23 cellular contexts compared by ENCODE assay signal in the genomic region with DNA sequence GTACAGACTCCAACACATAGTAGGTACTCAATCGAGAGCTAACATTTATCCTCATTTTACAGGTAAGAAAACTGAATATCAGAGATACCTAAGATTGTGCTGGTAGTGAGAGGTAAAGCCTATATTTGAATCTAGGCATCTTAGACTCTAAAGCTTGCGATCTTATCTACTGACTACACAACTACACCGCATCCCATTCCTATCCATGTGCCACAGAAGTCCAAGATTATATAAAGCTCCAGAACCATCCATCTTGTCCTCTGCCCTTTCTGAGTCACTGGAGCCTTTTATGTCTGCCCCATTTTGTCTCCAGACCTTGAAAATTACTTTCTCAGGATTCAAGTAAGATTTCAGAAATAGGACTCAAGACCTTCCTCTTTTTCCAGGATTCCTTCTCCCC.
DNase-seq lines count a peak whose midpoint lies in the region; ATAC-seq and TF ChIP-seq lines count a peak whose summit lies in the region.
"Had no signal": no experiment of that assay in that cellular context is flagged by ENCODE, and none has a peak within 500 bp of the region (broad histone marks: within the 10 kb centered on the region; RNA-seq: fewer than 3 reads in every experiment).

No MANE protein-coding gene starts in this region.

- H3K9me3 Mint-ChIP-seq in progenitor cell of endocrine pancreas (ENCODE audit: low read depth), result no peaks in the 10 kb centered on the region
- H3K9me3 Mint-ChIP-seq: activated naive CD4-positive, alpha-beta T cell treated with anti-CD3 and anti-CD28 coated beads, Interleukin-2, amount 50 U/mL, for 72 hours; activated T-cell treated with anti-CD3 and anti-CD28 coated beads, Interleukin-2, amount 50 U/mL, for 24 hours; natural killer cell treated with Interleukin-12 subunit alpha and Interleukin-12 subunit beta and Interleukin-15 and Interleukin-18, amount 100 ng/mL, for 72 hours had no signal

- H3K4me1 ChIP-seq in SK-N-SH (ENCODE audit: control insufficient read depth in 1 of 2, insufficient read depth in 2 of 2, low read depth in 1 of 2, low read length in 1 of 2) (peaks cover 0 to 6% of the 10 kb centered on the region in 2 experiments; a peak in 2 of 4 replicates), fibroblast of lung (ENCODE audit: control insufficient read depth, extremely low read depth, insufficient read depth, low read length) (peaks cover 8% of the 10 kb centered on the region), skeletal muscle satellite cell (ENCODE audit: control insufficient read depth, insufficient read depth, low read length) (peaks cover 22% of the 10 kb centered on the region)

- TF ChIP-seq CTCF in SK-N-SH (IDR thresholded peaks at IDR 0.05) (no peak), fibroblast of lung (conservative IDR thresholded peaks at IDR 0.05 in 1 of 2, IDR thresholded peaks at IDR 0.05 in 1 of 2; ENCODE audit: low read depth in 1 of 2, low read length in 2 of 2) (no peak), WERI-Rb-1 (IDR thresholded peaks at IDR 0.05; ENCODE audit: low read depth, low read length) (no peak), progenitor cell of endocrine pancreas (IDR thresholded peaks at IDR 0.05; ENCODE audit: unreplicated experiment) (no peak)

- no peak overlapping the region for H3K4me3 Mint-ChIP-seq in T-helper 17 cell
- no peak overlapping the region for H3K4me3 Mint-ChIP-seq in progenitor cell of endocrine pancreas (ENCODE audit: low read depth)
- H3K4me3 Mint-ChIP-seq: activated T-cell treated with anti-CD3 and anti-CD28 coated beads, Interleukin-2, amount 50 U/mL, for 24 hours; memory B cell; natural killer cell treated with Interleukin-12 subunit alpha and Interleukin-12 subunit beta and Interleukin-15 and Interleukin-18, amount 100 ng/mL, for 72 hours had no signal

- POLR2A ChIA-PET in SK-N-SH (lab: Yijun Ruan, JAX), result no interaction called here

- H4K20me1 ChIP-seq in SK-N-SH (ENCODE audit: insufficient read depth), result no peaks in the 10 kb centered on the region
- H4K20me1 ChIP-seq in fibroblast of lung (ENCODE audit: control insufficient read depth, extremely low read depth, insufficient read depth, low read length), result no peaks in the 10 kb centered on the region
- H4K20me1 ChIP-seq: BLaER1 treated with 17β-estradiol and CSF1 and Interleukin-3, amounts not matched to agents 10 nM and 100 nM had no signal

- H3K79me2 ChIP-seq in SK-N-SH (ENCODE audit: insufficient read depth) (no peaks in the 10 kb centered on the region), fibroblast of lung (ENCODE audit: control insufficient read depth, insufficient read depth, low read length) (no peaks in the 10 kb centered on the region)

- DNase-seq in ELR (ENCODE audit: low read depth), result peak; percentile 14
- DNase-seq in SK-N-SH, result no peak
- DNase-seq in fibroblast of lung (ENCODE audit: low read depth in 2 of 2), result peak; percentile 9 to 78
- DNase-seq in activated naive CD4-positive, alpha-beta T cell treated with anti-CD3 and anti-CD28 coated beads, Interleukin-2, amount 50 U/mL, for 16 hours, result no peak
- DNase-seq in WERI-Rb-1, result no peak
- no peak for DNase-seq in T-helper 17 cell
- DNase-seq in progenitor cell of endocrine pancreas (ENCODE audit: low spot score, unreplicated experiment), result no peak
- DNase-seq: activated CD4-positive, alpha-beta T cell treated with anti-CD3 and anti-CD28 coated beads, Interleukin-2, amount 50 U/mL, for 48 hours; activated T-cell treated with anti-CD3 and anti-CD28 coated beads, Interleukin-2, amount 50 U/mL, for 24 hours; heart left ventricle; NCI-H1694; NCI-H345; posterior cingulate gyrus; stimulated activated CD4-positive, alpha-beta T cell treated with anti-CD3 and anti-CD28 coated beads, Interleukin-4, amount 100 ng/mL, for 1 hour; substantia nigra had no signal

- no peaks in the 10 kb centered on the region for H3K27me3 Mint-ChIP-seq in T-helper 17 cell
- no peaks in the 10 kb centered on the region for H3K27me3 Mint-ChIP-seq in progenitor cell of endocrine pancreas
- H3K27me3 Mint-ChIP-seq: activated T-cell treated with anti-CD3 and anti-CD28 coated beads, Interleukin-2, amount 50 U/mL, for 24 hours; memory B cell; natural killer cell treated with Interleukin-12 subunit alpha and Interleukin-12 subunit beta and Interleukin-15 and Interleukin-18, amount 100 ng/mL, for 72 hours had no signal

- H3K4me2 ChIP-seq in SK-N-SH (peak overlapping the region; percentile 5; the same call in 1 of the 2 replicates), fibroblast of lung (ENCODE audit: extremely low read depth, insufficient read depth, low read length) (no peak overlapping the region), skeletal muscle satellite cell (ENCODE audit: low read length) (peak overlapping the region; percentile 30)

- CTCF ChIA-PET in SK-N-SH (lab: Yijun Ruan, JAX), result interaction anchor here (0.7 to 1.4 kb wide), 2 partner anchors 16 to 232 kb away, joined by 3 to 4 read pairs; no protein-coding TSS in a partner anchor

- H3K27me3 ChIP-seq in SK-N-SH (ENCODE audit: insufficient read depth) (no peaks in the 10 kb centered on the region), fibroblast of lung (ENCODE audit: control insufficient read depth, insufficient read depth, low read length) (no peaks in the 10 kb centered on the region), skeletal muscle satellite cell (ENCODE audit: control insufficient read depth, insufficient read depth, low read length) (no peaks in the 10 kb centered on the region), WERI-Rb-1 (ENCODE audit: insufficient read depth, low read depth, severe bottlenecking) (peaks cover 15% of the 10 kb centered on the region)
- H3K27me3 ChIP-seq: BLaER1 treated with 17β-estradiol and CSF1 and Interleukin-3, amounts not matched to agents 10 nM and 100 nM; esophagus muscularis mucosa; heart left ventricle had no signal

- H3K9me3 ChIP-seq in SK-N-SH (no peaks in the 10 kb centered on the region), fibroblast of lung (ENCODE audit: control insufficient read depth, insufficient read depth, low read depth, low read length) (no peaks in the 10 kb centered on the region), skeletal muscle satellite cell (replicated peaks; ENCODE audit: low read length) (no peaks in the 10 kb centered on the region), WERI-Rb-1 (ENCODE audit: severe bottlenecking) (no peaks in the 10 kb centered on the region), T-helper 17 cell (ENCODE audit: control insufficient read depth, low read length, poor library complexity, severe bottlenecking) (no peaks in the 10 kb centered on the region)
- H3K9me3 ChIP-seq: BLaER1 treated with 17β-estradiol and CSF1 and Interleukin-3, amounts not matched to agents 10 nM and 100 nM; esophagus muscularis mucosa had no signal

- H3K36me3 Mint-ChIP-seq in T-helper 17 cell (ENCODE audit: low read depth) (no peaks in the 10 kb centered on the region), progenitor cell of endocrine pancreas (ENCODE audit: insufficient read depth) (no peaks in the 10 kb centered on the region)
- H3K36me3 Mint-ChIP-seq: activated naive CD4-positive, alpha-beta T cell treated with anti-CD3 and anti-CD28 coated beads, Interleukin-2, amount 50 U/mL, for 72 hours; memory B cell; natural killer cell treated with Interleukin-12 subunit alpha and Interleukin-12 subunit beta and Interleukin-15 and Interleukin-18, amount 100 ng/mL, for 72 hours had no signal

- H3K4me3 ChIP-seq in SK-N-SH (ENCODE audit: low read depth in 2 of 2, low read length in 1 of 2), result no peak overlapping the region
- H3K4me3 ChIP-seq in fibroblast of lung (replicated peaks in 1 of 4; ENCODE audit: control extremely low read depth in 1 of 4, insufficient read depth in 1 of 4, low read depth in 3 of 4, low read length in 4 of 4), result no peak overlapping the region
- H3K4me3 ChIP-seq in skeletal muscle satellite cell (ENCODE audit: low read length), result peak overlapping the region; percentile 6
- no peak overlapping the region for H3K4me3 ChIP-seq in WERI-Rb-1 (ENCODE audit: low read depth, low read length)
- H3K4me3 ChIP-seq: BLaER1 treated with 17β-estradiol and CSF1 and Interleukin-3, amounts not matched to agents 10 nM and 100 nM; esophagus muscularis mucosa; heart left ventricle had no signal

- no peaks in the 10 kb centered on the region for H3K36me3 ChIP-seq in SK-N-SH (replicated peaks in 1 of 2; ENCODE audit: control insufficient read depth in 1 of 2, insufficient read depth in 2 of 2, low read length in 1 of 2)
- H3K36me3 ChIP-seq in fibroblast of lung (ENCODE audit: control insufficient read depth, insufficient read depth, low read length), result no peaks in the 10 kb centered on the region
- no peaks in the 10 kb centered on the region for H3K36me3 ChIP-seq in skeletal muscle satellite cell (ENCODE audit: insufficient read depth, low read length)
- no peaks in the 10 kb centered on the region for H3K36me3 ChIP-seq in WERI-Rb-1
- H3K36me3 ChIP-seq: BLaER1 treated with 17β-estradiol and CSF1 and Interleukin-3, amounts not matched to agents 10 nM and 100 nM; esophagus muscularis mucosa; heart left ventricle had no signal

- H3K9me2 ChIP-seq in SK-N-SH, result no peaks in the 10 kb centered on the region

- H2AFZ ChIP-seq in SK-N-SH (ENCODE audit: low read depth), result 0 out of 2 replicates have a peak overlapping the region, but pooled peaks have one; percentile 29
- no peak overlapping the region for H2AFZ ChIP-seq in fibroblast of lung (ENCODE audit: low read length)

- H3K27ac Mint-ChIP-seq in T-helper 17 cell (no peak overlapping the region), progenitor cell of endocrine pancreas (no peak overlapping the region)
- H3K27ac Mint-ChIP-seq: activated naive CD4-positive, alpha-beta T cell treated with anti-CD3 and anti-CD28 coated beads, Interleukin-2, amount 50 U/mL, for 72 hours; activated T-cell treated with anti-CD3 and anti-CD28 coated beads, Interleukin-2, amount 50 U/mL, for 24 hours; memory B cell; natural killer cell treated with Interleukin-12 subunit alpha and Interleukin-12 subunit beta and Interleukin-15 and Interleukin-18, amount 100 ng/mL, for 72 hours had no signal

- TF ChIP-seq RAD21 in SK-N-SH (IDR thresholded peaks at IDR 0.05; ENCODE audit: low read length), result no peak

- no peak for TF ChIP-seq EP300 in SK-N-SH (IDR thresholded peaks at IDR 0.05; ENCODE audit: borderline replicate concordance in 1 of 2, low read depth in 1 of 2, low read length in 1 of 2)

- H3K9ac ChIP-seq in SK-N-SH (no peak overlapping the region), fibroblast of lung (ENCODE audit: insufficient read depth, low read length) (no peak overlapping the region), skeletal muscle satellite cell (ENCODE audit: low read depth, low read length) (peak overlapping the region; percentile 5)

- WGBS in SK-N-SH (ENCODE audit: low lambda C conversion rate), result 74% methylated on average over 3 of the region's 3 CpGs

- H3K4me1 Mint-ChIP-seq in T-helper 17 cell (no peaks in the 10 kb centered on the region), progenitor cell of endocrine pancreas (ENCODE audit: low read depth) (no peaks in the 10 kb centered on the region)
- H3K4me1 Mint-ChIP-seq: memory B cell had no signal

- ATAC-seq in T-helper 17 cell, result no peak
- ATAC-seq: activated naive CD4-positive, alpha-beta T cell treated with anti-CD3 and anti-CD28 coated beads, Interleukin-2, amount 50 U/mL, for 72 hours; HepG2; natural killer cell treated with Interleukin-12 subunit alpha and Interleukin-12 subunit beta and Interleukin-15 and Interleukin-18, amount 100 ng/mL, for 72 hours had no signal

- H3F3A ChIP-seq in SK-N-SH (replicated peaks; ENCODE audit: insufficient read depth), result peaks cover 12% of the 10 kb centered on the region

- H3K27ac ChIP-seq in SK-N-SH (ENCODE audit: low read depth in 2 of 2, low read length in 1 of 2) (peak overlapping the region in 1 of 2 experiments; percentile 92; a peak in 2 of 4 replicates), fibroblast of lung (ENCODE audit: insufficient read depth, low read length) (no peak overlapping the region), WERI-Rb-1 (no peak overlapping the region)
- H3K27ac ChIP-seq: VCaP had no signal

Comparison
In these comparisons a context has a peak if more than half of its experiments do, and no peak if none do; other contexts are left out.
1. DNase-seq: peak in ELR (single experiment) and fibroblast of lung (2 of 2); none in SK-N-SH (single experiment), activated naive CD4-positive, alpha-beta T cell treated with anti-CD3 and anti-CD28 coated beads, Interleukin-2, amount 50 U/mL, for 16 hours (single experiment), WERI-Rb-1 (single experiment), T-helper 17 cell (0 of 3) and progenitor cell of endocrine pancreas (single experiment).